In genomic region chr17:15963670-15964110, GRCh38 we compare ENCODE assay signal across 2 cellular contexts.
TF ChIP-seq lines count a peak whose summit lies in the region.

No MANE protein-coding gene starts in this region.

TF ChIP-seq in endothelial cell of umbilical vein, 7 proteins besides CTCF, POLR2A, EP300 and RAD21:
- TF ChIP-seq EZH2 (IDR thresholded peaks at IDR 0.05; ENCODE audit: borderline replicate concordance, low read depth, low read length, severe bottlenecking) (no peak), GATA2 (IDR thresholded peaks at IDR 0.05; ENCODE audit: insufficient read depth, insufficient read length, low read depth, low read length) (no peak), JUN (IDR thresholded peaks at IDR 0.05; ENCODE audit: borderline replicate concordance, insufficient read depth, insufficient read length, low read depth) (no peak), POLR2AphosphoS5 (IDR thresholded peaks at IDR 0.05; ENCODE audit: insufficient read depth, low read depth, low read length) (no peak), MYC (IDR thresholded peaks at IDR 0.05; ENCODE audit: low read depth, low read length) (no peak), MAX (IDR thresholded peaks at IDR 0.05; ENCODE audit: insufficient read depth, insufficient read length) (no peak), FOS (IDR thresholded peaks at IDR 0.05; ENCODE audit: borderline replicate concordance, insufficient read depth, low read length) (no peak)
TF ChIP-seq in endothelial cell of umbilical vein: peak in this region for 0.

TF ChIP-seq in GM23338, 12 proteins besides CTCF, POLR2A, EP300 and RAD21:
- TF ChIP-seq EZH2phosphoT487 (IDR thresholded peaks at IDR 0.05; ENCODE audit: unreplicated experiment): no peak
- no peak for TF ChIP-seq ZNF462 (CRISPR knock-in tag; IDR thresholded peaks at IDR 0.05)
- no peak for TF ChIP-seq STAT1 (IDR thresholded peaks at IDR 0.05; ENCODE audit: unreplicated experiment)
